27 cellular contexts compared by ENCODE assay signal in the genomic region with DNA sequence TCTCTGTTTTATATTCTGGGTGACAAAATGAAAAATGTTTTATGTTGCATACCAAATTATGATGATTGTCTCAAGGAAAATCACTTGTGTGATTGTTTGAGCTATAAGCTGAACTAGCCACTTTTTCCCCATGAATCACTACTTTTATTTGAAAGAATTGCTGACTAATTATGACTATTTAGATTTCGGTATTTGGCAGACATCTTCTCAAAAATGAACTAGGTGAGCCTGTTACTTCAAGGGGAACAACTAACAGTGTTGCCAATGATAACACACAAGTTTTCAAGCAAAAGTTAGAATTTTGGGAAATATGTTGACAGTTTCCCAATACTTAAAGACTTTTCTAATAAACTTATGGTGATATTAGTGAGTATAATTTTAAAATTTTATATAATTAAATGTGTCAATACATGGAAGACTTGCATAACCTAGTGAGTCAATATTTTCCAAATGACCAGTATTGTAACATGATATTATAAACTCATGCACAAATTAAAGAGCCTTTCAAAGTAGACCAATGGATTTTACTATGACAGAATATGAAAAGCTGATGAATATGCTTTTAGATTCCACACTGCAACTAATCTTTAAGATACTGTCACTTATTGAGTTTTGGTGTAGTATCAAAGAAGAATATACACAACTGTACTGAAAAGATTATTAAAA.
DNase-seq lines count a peak whose midpoint lies in the region; ATAC-seq, FAIRE-seq and TF ChIP-seq lines count a peak whose summit lies in the region.
"Had no signal": no experiment of that assay in that cellular context is flagged by ENCODE, and none has a peak within 500 bp of the region (broad histone marks: within the 10 kb centered on the region; RNA-seq: fewer than 3 reads in every experiment).

No MANE protein-coding gene starts in this region.

- peaks cover 6% of the 10 kb centered on the region for H3K9me3 ChIP-seq in astrocyte (ENCODE audit: insufficient read depth, low read depth, low read length)

- H2AFZ ChIP-seq in astrocyte (ENCODE audit: low read depth, low read length) = no peak overlapping the region
- H2AFZ ChIP-seq: GM23338 had no signal

- peaks cover 19% of the 10 kb centered on the region for H3K9me3 Mint-ChIP-seq in astrocyte (ENCODE audit: unreplicated experiment)

- FAIRE-seq in astrocyte (lab: Jason Lieb, UNC) = no peak
- no peak for FAIRE-seq in H54 (lab: Jason Lieb, UNC)

- no peak for ATAC-seq in HG03159 (IDR thresholded peaks at IDR 0.05; ENCODE audit: unreplicated experiment)
- no peak for ATAC-seq in GM21515 (IDR thresholded peaks at IDR 0.05; ENCODE audit: unreplicated experiment)
- ATAC-seq: GM23338; heart right ventricle; stimulated activated effector memory CD8-positive, alpha-beta T cell treated with anti-CD3 and anti-CD28 coated beads, Interleukin-12 subunit alpha, Interleukin-12 subunit beta, amount 100 ng/mL, for 72 hours; WTC11 had no signal

- H3K4me1 Mint-ChIP-seq in astrocyte (ENCODE audit: low read depth, unreplicated experiment) = peaks cover 4% of the 10 kb centered on the region
- H3K4me1 Mint-ChIP-seq: activated naive CD4-positive, alpha-beta T cell treated with anti-CD3 and anti-CD28 coated beads, Interleukin-2, amount 10 ng/mL, durations not matched to agents 7 days and 5 days; endodermal cell; GM23338; stimulated activated effector memory CD8-positive, alpha-beta T cell treated with anti-CD3 and anti-CD28 coated beads, Interleukin-12 subunit alpha, Interleukin-12 subunit beta, amount 100 ng/mL, for 72 hours had no signal

- no peaks in the 10 kb centered on the region for H3K36me3 ChIP-seq in astrocyte (ENCODE audit: insufficient read depth, low read length)
- H3K36me3 ChIP-seq: heart right ventricle, neutrophil, suprapubic skin, vagina had no signal

- H3K27me3 Mint-ChIP-seq in astrocyte (ENCODE audit: low read depth, unreplicated experiment) = peaks cover 8% of the 10 kb centered on the region

- no peak overlapping the region for H3K4me2 ChIP-seq in astrocyte (ENCODE audit: low read length)
- H3K4me2 ChIP-seq: GM23338 had no signal

- no peak overlapping the region for H3K9ac ChIP-seq in astrocyte (ENCODE audit: low read length)

- TF ChIP-seq CTCF in astrocyte (IDR thresholded peaks at IDR 0.05; ENCODE audit: insufficient read depth, low read depth, low read length) (no peak), foreskin fibroblast (IDR thresholded peaks at IDR 0.05; ENCODE audit: low read depth, low read length) (no peak)

- H3K27me3 ChIP-seq in astrocyte (ENCODE audit: insufficient read depth, low read length) = no peaks in the 10 kb centered on the region
- H3K27me3 ChIP-seq: heart right ventricle, neutrophil, suprapubic skin, vagina had no signal

- no peaks in the 10 kb centered on the region for H3K36me3 Mint-ChIP-seq in astrocyte (ENCODE audit: low read depth, unreplicated experiment)
- H3K36me3 Mint-ChIP-seq: stimulated activated effector memory CD8-positive, alpha-beta T cell treated with anti-CD3 and anti-CD28 coated beads, Interleukin-12 subunit alpha, Interleukin-12 subunit beta, amount 100 ng/mL, for 72 hours had no signal

- H4K20me1 ChIP-seq in astrocyte (ENCODE audit: insufficient read depth, low read length) = no peaks in the 10 kb centered on the region

- H3K79me2 ChIP-seq in astrocyte (ENCODE audit: insufficient read depth, low read length) = no peaks in the 10 kb centered on the region

- H3K27ac Mint-ChIP-seq in astrocyte (ENCODE audit: unreplicated experiment) = no peak overlapping the region
- H3K27ac Mint-ChIP-seq: activated naive CD4-positive, alpha-beta T cell treated with anti-CD3 and anti-CD28 coated beads, Interleukin-2, amount 10 ng/mL, durations not matched to agents 7 days and 5 days; activated T-helper 1 cell treated with anti-CD3 and anti-CD28 coated beads, Interleukin-12 subunit alpha, Interleukin-12 subunit beta, Interleukin-2, Interleukin-4 antibody, amounts not matched to agents 30 ng/mL and 10 ng/mL and 1 ng/mL, durations not matched to agents 14 hours and 24 hours and 36 hours; endodermal cell; GM23338; stimulated activated effector memory CD8-positive, alpha-beta T cell treated with anti-CD3 and anti-CD28 coated beads, Interleukin-12 subunit alpha, Interleukin-12 subunit beta, amount 100 ng/mL, for 72 hours; T-helper 2 cell treated with Interferon-gamma antibody and Interleukin-4, amounts not matched to agents 5 μg/mL and 100 μg/mL, for 36 hours; WTC11 had no signal

- no peak overlapping the region for H3K4me3 Mint-ChIP-seq in astrocyte (ENCODE audit: unreplicated experiment)
- H3K4me3 Mint-ChIP-seq: activated naive CD4-positive, alpha-beta T cell treated with anti-CD3 and anti-CD28 coated beads, Interleukin-2, amount 10 ng/mL, durations not matched to agents 7 days and 5 days; activated T-helper 1 cell treated with anti-CD3 and anti-CD28 coated beads, Interleukin-12 subunit alpha, Interleukin-12 subunit beta, Interleukin-2, Interleukin-4 antibody, amounts not matched to agents 30 ng/mL and 10 ng/mL and 1 ng/mL, durations not matched to agents 14 hours and 24 hours and 36 hours; endodermal cell; GM23338; stimulated activated effector memory CD8-positive, alpha-beta T cell treated with anti-CD3 and anti-CD28 coated beads, Interleukin-12 subunit alpha, Interleukin-12 subunit beta, amount 100 ng/mL, for 72 hours; T-helper 2 cell treated with Interferon-gamma antibody and Interleukin-4, amounts not matched to agents 5 μg/mL and 100 μg/mL, for 36 hours; WTC11 had no signal

- TF ChIP-seq POLR2A in H54 (IDR thresholded peaks at IDR 0.05; ENCODE audit: low read depth, low read length) = no peak

- DNase-seq in AG08396 (ENCODE audit: low spot score) (peak; percentile 28), HS-5 (ENCODE audit: low read depth) (peak; percentile 59), astrocyte (ENCODE audit: low read depth) (peak; percentile 32), foreskin fibroblast (peak; percentile 28 to 53), islet precursor cell (no peak), H54 (ENCODE audit: insufficient read length, low spot score) (no peak)
- DNase-seq: activated naive CD4-positive, alpha-beta T cell treated with anti-CD3 and anti-CD28 coated beads, Interleukin-2, amount 10 ng/mL, durations not matched to agents 7 days and 5 days; caudate nucleus; endodermal cell; GF-D8; heart right ventricle; Kasumi-1; NCI-H1048; NCI-H187; NCI-H226; NCI-H748 treated with DMSO at 0.1 percent for 48 hours had no signal

- H3K4me3 ChIP-seq in astrocyte (ENCODE audit: insufficient read depth, low read depth, low read length) = no peak overlapping the region
- no peak overlapping the region for H3K4me3 ChIP-seq in foreskin fibroblast (ENCODE audit: low read depth in 1 of 2, low read length in 2 of 2)
- H3K4me3 ChIP-seq: GM23338, heart right ventricle, skin epidermis, suprapubic skin, vagina had no signal

- H3K27ac ChIP-seq in astrocyte (ENCODE audit: low read depth, low read length) = no peak overlapping the region
- H3K27ac ChIP-seq: heart right ventricle, neutrophil, skin epidermis, suprapubic skin, vagina had no signal

- H3K4me1 ChIP-seq in astrocyte (ENCODE audit: insufficient read depth, low read length) = no peaks in the 10 kb centered on the region
- H3K4me1 ChIP-seq: heart right ventricle, suprapubic skin, vagina had no signal

Comparison
In these comparisons a context has a peak if more than half of its experiments do, and no peak if none do; other contexts are left out.
1. DNase-seq: peak in AG08396 (single experiment), HS-5 (single experiment), astrocyte (single experiment) and foreskin fibroblast (2 of 2); none in islet precursor cell (single experiment) and H54 (single experiment).